9 cellular contexts compared by ENCODE assay signal in genomic region chr7:98617051-98617959, GRCh38. TPM values are rescaled to one million over a fixed set of nuclear protein-coding genes. Genes with fewer than 3 reads are reported as not detected.
A peak's percentile ranks its signal among the peaks of the same experiment; 100 is the strongest.
DNase-seq lines count a peak whose midpoint lies in the region; ATAC-seq and TF ChIP-seq lines count a peak whose summit lies in the region.
"Had no signal": no experiment of that assay in that cellular context is flagged by ENCODE, and none has a peak within 500 bp of the region (broad histone marks: within the 10 kb centered on the region; RNA-seq: fewer than 3 reads in every experiment).

TSS of gene NPTX2 (plus strand) at chr7:98617285. CDS start at chr7:98617462, 177 bp downstream.

- ATAC-seq in activated CD4-positive, alpha-beta T cell treated with anti-CD3 and anti-CD28 coated beads for 36 hours, result no peak
- ATAC-seq in SK-N-SH treated with all-trans-retinoic acid at 6 μM for 48 hours (peak; percentile 67), heart right ventricle (peak; percentile 51 to 85 (median 76))

- H3K36me3 Mint-ChIP-seq in activated CD4-positive, alpha-beta T cell treated with anti-CD3 and anti-CD28 coated beads for 36 hours (ENCODE audit: low read depth), result no peaks in the 10 kb centered on the region
- H3K36me3 Mint-ChIP-seq: CD4-positive, CD25-positive, alpha-beta regulatory T cell had no signal

- peak in 4 of 9 donors; percentile 18 to 43 (median 25) for TF ChIP-seq CTCF in heart right ventricle (IDR thresholded peaks at IDR 0.05)

- H3K27me3 Mint-ChIP-seq in activated CD4-positive, alpha-beta T cell treated with anti-CD3 and anti-CD28 coated beads for 36 hours, result peaks cover 49% of the 10 kb centered on the region

- H3K27ac ChIP-seq in heart right ventricle, result no peak within 1 kb of the TSS

- CTCF ChIA-PET in activated CD4-positive, alpha-beta T cell treated with anti-CD3 and anti-CD28 coated beads for 36 hours (lab: Charles Lee), result interaction anchor here (0.7 kb wide), 1 partner anchor 772 kb away, joined by 3 read pairs; no protein-coding TSS in a partner anchor

- no peaks in the 10 kb centered on the region for H3K36me3 ChIP-seq in heart right ventricle

- peaks cover 0 to 17% (median 13%) of the 10 kb centered on the region in 9 donors for H3K4me1 ChIP-seq in heart right ventricle

- H3K4me3 Mint-ChIP-seq in activated CD4-positive, alpha-beta T cell treated with anti-CD3 and anti-CD28 coated beads for 36 hours, result no peak within 1 kb of the TSS
- H3K4me3 Mint-ChIP-seq: CD4-positive, CD25-positive, alpha-beta regulatory T cell had no signal

- no peaks in the 10 kb centered on the region for H3K9me3 Mint-ChIP-seq in activated CD4-positive, alpha-beta T cell treated with anti-CD3 and anti-CD28 coated beads for 36 hours (ENCODE audit: low read depth)

- peaks cover 6 to 82% (median 54%) of the 10 kb centered on the region in 7 donors for H3K27me3 ChIP-seq in heart right ventricle

- H3K4me1 Mint-ChIP-seq in activated CD4-positive, alpha-beta T cell treated with anti-CD3 and anti-CD28 coated beads for 36 hours, result peaks cover 10% of the 10 kb centered on the region
- H3K4me1 Mint-ChIP-seq: CD4-positive, CD25-positive, alpha-beta regulatory T cell had no signal

- no peak within 1 kb of the TSS for H3K27ac Mint-ChIP-seq in activated CD4-positive, alpha-beta T cell treated with anti-CD3 and anti-CD28 coated beads for 36 hours
- H3K27ac Mint-ChIP-seq: CD4-positive, CD25-positive, alpha-beta regulatory T cell had no signal

- POLR2A ChIA-PET in activated CD4-positive, alpha-beta T cell treated with anti-CD3 and anti-CD28 coated beads for 36 hours (lab: Charles Lee), result no interaction called here

- peak; percentile 30 for DNase-seq in activated CD4-positive, alpha-beta T cell treated with anti-CD3 and anti-CD28 coated beads for 36 hours
- no peak for DNase-seq in activated CD4-positive, alpha-beta T cell treated with anti-CD3 and anti-CD28 coated beads for 4 hours
- DNase-seq in heart right ventricle (peak; percentile 23 to 59), retina (peak; percentile 91), posterior vena cava (ENCODE audit: low spot score) (no peak), kidney glomerular epithelial cell (lab: John Stamatoyannopoulos, UW) (no peak), GM19238 (ENCODE audit: insufficient read length, low spot score) (no peak)

- intact Hi-C loops in activated CD4-positive, alpha-beta T cell treated with anti-CD3 and anti-CD28 coated beads for 36 hours (cut with DNase I, micrococcal nuclease), result no loop called here
- intact Hi-C loops in heart right ventricle (cut with DNase I) (no loop called here), posterior vena cava (cut with DNase I) (no loop called here)

- WGBS in heart right ventricle, 2 donors, result 1 to 2% methylated on average over 114 to 130 of the region's 130 CpGs

- peak within 1 kb of the TSS in 9 of 10 donors; percentile 21 to 34 (median 26) for H3K4me3 ChIP-seq in heart right ventricle

- H3K9me3 ChIP-seq in heart right ventricle, result no peaks in the 10 kb centered on the region

TF ChIP-seq in SK-N-SH treated with all-trans-retinoic acid at 6 μM for 48 hours, 23 proteins besides CTCF, POLR2A, EP300 and RAD21 (continues in another document):
- TF ChIP-seq ZNF70 (CRISPR knock-in tag; IDR thresholded peaks at IDR 0.05) (no peak), ZNF8 (CRISPR knock-in tag; IDR thresholded peaks at IDR 0.05) (no peak), RARB (CRISPR knock-in tag; IDR thresholded peaks at IDR 0.05) (no peak), BACH2 (CRISPR knock-in tag; IDR thresholded peaks at IDR 0.05; ENCODE audit: borderline replicate concordance) (no peak), TCF4 (CRISPR knock-in tag; IDR thresholded peaks at IDR 0.05; ENCODE audit: borderline replicate concordance) (no peak), ZC3H10 (CRISPR knock-in tag; IDR thresholded peaks at IDR 0.05) (no peak), ARNTL (CRISPR knock-in tag; IDR thresholded peaks at IDR 0.05; ENCODE audit: borderline replicate concordance, low read depth) (no peak), ISL1 (CRISPR knock-in tag; IDR thresholded peaks at IDR 0.05) (no peak), ESRRG (CRISPR knock-in tag; IDR thresholded peaks at IDR 0.05) (no peak), ZFP3 (CRISPR knock-in tag; IDR thresholded peaks at IDR 0.05) (no peak), PATZ1 (CRISPR knock-in tag; IDR thresholded peaks at IDR 0.05; ENCODE audit: borderline replicate concordance) (no peak), PPARA (CRISPR knock-in tag; IDR thresholded peaks at IDR 0.05; ENCODE audit: borderline replicate concordance) (no peak), CREB5 (CRISPR knock-in tag; IDR thresholded peaks at IDR 0.05; ENCODE audit: low read depth) (no peak), GLIS3 (CRISPR knock-in tag; IDR thresholded peaks at IDR 0.05) (no peak), POU6F1 (CRISPR knock-in tag; IDR thresholded peaks at IDR 0.05; ENCODE audit: borderline replicate concordance, low read depth) (no peak), CSRNP3 (CRISPR knock-in tag; IDR thresholded peaks at IDR 0.05) (no peak)

RNA-seq across cellular contexts. Expression of gene NPTX2, which starts in this region (rescaled TPM):
- total RNA-seq in activated CD4-positive, alpha-beta T cell treated with anti-CD3 and anti-CD28 coated beads for 36 hours, result not detected
- total RNA-seq in heart right ventricle (10 to 100 TPM in 1 of 10 donors, 1 to 10 TPM in 4, under 1 TPM in 5; 0.44 to 11.1 (median 1.3) TPM), posterior vena cava (1 to 10 TPM; 1.8 to 3.3 TPM)
- polyA plus RNA-seq in heart right ventricle, result 1 to 10 TPM; 5.6 to 6.7 TPM
- total RNA-seq: CD4-positive, CD25-positive, alpha-beta regulatory T cell had no signal
- polyA plus RNA-seq: CD4-positive, CD25-positive, alpha-beta regulatory T cell had no signal

Comparison
In these comparisons a context has a peak if more than half of its experiments do, and no peak if none do; other contexts are left out.
1. Peak in DNase-seq in activated CD4-positive, alpha-beta T cell treated with anti-CD3 and anti-CD28 coated beads for 36 hours; RNA of the gene not detected or under 1 TPM.
2. DNase-seq: peak in heart right ventricle (2 of 2) and retina (single experiment); none in activated CD4-positive, alpha-beta T cell treated with anti-CD3 and anti-CD28 coated beads for 4 hours (0 of 2), posterior vena cava (single experiment), kidney glomerular epithelial cell (single experiment) and GM19238 (single experiment).